In genomic region chr19:45047188-45047797, GRCh38 we compare ENCODE assay signal across 10 cellular contexts. TPM values are rescaled to one million over a fixed set of nuclear protein-coding genes. Genes with fewer than 3 reads are reported as not detected.
DNase-seq lines count a peak whose midpoint lies in the region; ATAC-seq, FAIRE-seq and TF ChIP-seq lines count a peak whose summit lies in the region.
"Had no signal": no experiment of that assay in that cellular context is flagged by ENCODE, and none has a peak within 500 bp of the region (broad histone marks: within the 10 kb centered on the region; RNA-seq: fewer than 3 reads in every experiment).

No MANE protein-coding gene starts in this region.

- peak overlapping the region; percentile 93 for H3K27ac ChIP-seq in DOHH2 (ENCODE audit: low read depth, low read length)
- peak overlapping the region; percentile 96 for H3K27ac ChIP-seq in OCI-LY1 (ENCODE audit: low read depth, low read length, poor library complexity, severe bottlenecking)
- H3K27ac ChIP-seq in endodermal cell (ENCODE audit: low read depth, low read length) = no peak overlapping the region

- H3K9ac ChIP-seq in OCI-LY1 (ENCODE audit: low read length) (peak overlapping the region; percentile 61), endodermal cell (ENCODE audit: extremely low read depth, low read length, poor library complexity, severe bottlenecking) (no peak overlapping the region)

- H3K36me3 ChIP-seq in DOHH2 (ENCODE audit: control insufficient read depth, low read length) (peaks cover 80% of the 10 kb centered on the region), OCI-LY1 (ENCODE audit: insufficient read depth, low read length) (peaks cover 48% of the 10 kb centered on the region), endodermal cell (ENCODE audit: control insufficient read depth, insufficient read depth, low read length) (peaks cover 47% of the 10 kb centered on the region)

- no peak overlapping the region for H2AFZ ChIP-seq in OCI-LY1 (ENCODE audit: low read length)

- H3K36me3 Mint-ChIP-seq in endodermal cell (ENCODE audit: low read depth) = peaks cover 41% of the 10 kb centered on the region

- no peaks in the 10 kb centered on the region for H3K27me3 Mint-ChIP-seq in endodermal cell (ENCODE audit: insufficient read depth)

- ATAC-seq in GM21723 (IDR thresholded peaks at IDR 0.05; ENCODE audit: unreplicated experiment) (peak; percentile 63), HG03139 (IDR thresholded peaks at IDR 0.05; ENCODE audit: unreplicated experiment) (no peak)

- H3K9me3 ChIP-seq in DOHH2 (ENCODE audit: control insufficient read depth, insufficient read depth, low read length) (no peaks in the 10 kb centered on the region), OCI-LY1 (ENCODE audit: low read length) (no peaks in the 10 kb centered on the region), endodermal cell (ENCODE audit: control insufficient read depth, low read length) (no peaks in the 10 kb centered on the region)

- H3K4me3 Mint-ChIP-seq in endodermal cell = no peak overlapping the region

- no peaks in the 10 kb centered on the region for H3K9me3 Mint-ChIP-seq in endodermal cell

- no peak for FAIRE-seq in D721Med (lab: Jason Lieb, UNC)

- H4K20me1 ChIP-seq in DOHH2 (ENCODE audit: control insufficient read depth, insufficient read depth, low read depth, low read length) = no peaks in the 10 kb centered on the region
- no peaks in the 10 kb centered on the region for H4K20me1 ChIP-seq in OCI-LY1 (ENCODE audit: insufficient read depth, low read length)

- H3K4me2 ChIP-seq in DOHH2 (ENCODE audit: low read length) = peak overlapping the region; percentile 80
- peak overlapping the region; percentile 76 for H3K4me2 ChIP-seq in OCI-LY1 (ENCODE audit: low read length)

- peaks cover 17% of the 10 kb centered on the region for H3F3A ChIP-seq in DOHH2 (ENCODE audit: control insufficient read depth, insufficient read depth)
- H3F3A ChIP-seq in OCI-LY1 (ENCODE audit: insufficient read depth, low read length) = peaks cover 5% of the 10 kb centered on the region; the same call in 1 of the 2 replicates

- peaks cover 98% of the 10 kb centered on the region for H3K79me2 ChIP-seq in DOHH2 (ENCODE audit: control insufficient read depth, low read length)
- H3K79me2 ChIP-seq in OCI-LY1 (ENCODE audit: insufficient read depth, low read length) = peaks cover 20% of the 10 kb centered on the region

- H3K9me2 ChIP-seq in DOHH2 (replicated peaks; ENCODE audit: control insufficient read depth, low read length) (no peaks in the 10 kb centered on the region), OCI-LY1 (ENCODE audit: low read depth, low read length) (no peaks in the 10 kb centered on the region)

- H3K27ac Mint-ChIP-seq in endodermal cell = peak overlapping the region; percentile 15

- DNase-seq in endodermal cell = no peak
- DNase-seq in D721Med (ENCODE audit: insufficient read length, low spot score) = no peak
- DNase-seq in NCI-H2029 treated with DMSO at 0.1 percent for 48 hours (lab: John Stamatoyannopoulos, UW) = no peak
- DNase-seq in NCI-H146 (lab: John Stamatoyannopoulos, UW) = no peak
- DNase-seq: mesenchymal stem cell had no signal

- 93 to 95% methylated on average over 7 of the region's 7 CpGs for WGBS in endodermal cell (ENCODE audit: insufficient coverage in 1 of 2, insufficient read length in 1 of 2), 2 experiments

- no peaks in the 10 kb centered on the region for H3K4me1 Mint-ChIP-seq in endodermal cell

- no peaks in the 10 kb centered on the region for H3K27me3 ChIP-seq in DOHH2 (ENCODE audit: control insufficient read depth, low read length)
- H3K27me3 ChIP-seq in OCI-LY1 (ENCODE audit: insufficient read depth, low read length) = no peaks in the 10 kb centered on the region
- H3K27me3 ChIP-seq in endodermal cell (ENCODE audit: control insufficient read depth, insufficient read depth, low read length, poor library complexity, severe bottlenecking) = no peaks in the 10 kb centered on the region

- TF ChIP-seq CTCF in DOHH2 (IDR thresholded peaks at IDR 0.05; ENCODE audit: low read depth, low read length, poor library complexity, severe bottlenecking) (no peak), OCI-LY1 (IDR thresholded peaks at IDR 0.05; ENCODE audit: low read length) (0 out of 2 replicates have a peak, but pooled peaks have one; percentile 11), endodermal cell (conservative IDR thresholded peaks at IDR 0.05) (no peak), D721Med (IDR thresholded peaks at IDR 0.05; ENCODE audit: insufficient read depth, missing control alignments) (no peak)

- H3K4me1 ChIP-seq in DOHH2 (ENCODE audit: control insufficient read depth, low read length) (peaks cover 86% of the 10 kb centered on the region), OCI-LY1 (ENCODE audit: insufficient read depth, low read length, severe bottlenecking) (peaks cover 80% of the 10 kb centered on the region), endodermal cell (ENCODE audit: control insufficient read depth, insufficient read depth, low read length) (no peaks in the 10 kb centered on the region)

- H3K4me3 ChIP-seq in DOHH2 (ENCODE audit: low read length) (peak overlapping the region; percentile 72), OCI-LY1 (ENCODE audit: low read depth, low read length, poor library complexity, severe bottlenecking) (peak overlapping the region; percentile 53), endodermal cell (ENCODE audit: low read length) (no peak overlapping the region)

RNA-seq across cellular contexts. Expression of gene CLASRP, which starts 8.4 kb away (rescaled TPM):
- total RNA-seq in endodermal cell = 10 to 100 TPM; 67.1 to 90.3 TPM
- polyA plus RNA-seq in endodermal cell (2013, experiment 1 of 2) = 82.3 TPM
- polyA plus RNA-seq in endodermal cell (2013, experiment 2 of 2) = 65.2 TPM

RNA-seq across cellular contexts. Expression of gene ZNF296, which starts 29.0 kb away (rescaled TPM):
- total RNA-seq in endodermal cell = 1 to 10 TPM; 2.1 to 8.5 TPM
- 1.2 TPM for polyA plus RNA-seq in endodermal cell (2013, experiment 1 of 2)
- polyA plus RNA-seq in endodermal cell (2013, experiment 2 of 2) = 1.1 TPM
- total RNA-seq: fibroblast of lung had no signal

RNA-seq across cellular contexts. Expression of gene GEMIN7, which starts 31.8 kb away (rescaled TPM):
- 10 to 100 TPM; 56.3 to 56.6 TPM for total RNA-seq in endodermal cell
- polyA plus RNA-seq in endodermal cell (2013, experiment 1 of 2) = 36.7 TPM
- polyA plus RNA-seq in endodermal cell (2013, experiment 2 of 2) = 36.0 TPM

RNA-seq across cellular contexts. Expression of gene PPP1R37, which starts 45.7 kb away (rescaled TPM):
- total RNA-seq in endodermal cell = 10 to 100 TPM; 23.6 to 32.5 TPM
- polyA plus RNA-seq in endodermal cell (2013, experiment 1 of 2) = 22.4 TPM
- polyA plus RNA-seq in endodermal cell (2013, experiment 2 of 2) = 20.6 TPM

RNA-seq across cellular contexts. Expression of gene RELB, which starts 46.0 kb away (rescaled TPM):
- 10 to 100 TPM in 1 of 2 donors, 1 to 10 TPM in 1; 9.5 to 14.5 TPM for total RNA-seq in endodermal cell
- 4.8 TPM for polyA plus RNA-seq in endodermal cell (2013, experiment 1 of 2)
- polyA plus RNA-seq in endodermal cell (2013, experiment 2 of 2) = 3.7 TPM
